In the genomic region with DNA sequence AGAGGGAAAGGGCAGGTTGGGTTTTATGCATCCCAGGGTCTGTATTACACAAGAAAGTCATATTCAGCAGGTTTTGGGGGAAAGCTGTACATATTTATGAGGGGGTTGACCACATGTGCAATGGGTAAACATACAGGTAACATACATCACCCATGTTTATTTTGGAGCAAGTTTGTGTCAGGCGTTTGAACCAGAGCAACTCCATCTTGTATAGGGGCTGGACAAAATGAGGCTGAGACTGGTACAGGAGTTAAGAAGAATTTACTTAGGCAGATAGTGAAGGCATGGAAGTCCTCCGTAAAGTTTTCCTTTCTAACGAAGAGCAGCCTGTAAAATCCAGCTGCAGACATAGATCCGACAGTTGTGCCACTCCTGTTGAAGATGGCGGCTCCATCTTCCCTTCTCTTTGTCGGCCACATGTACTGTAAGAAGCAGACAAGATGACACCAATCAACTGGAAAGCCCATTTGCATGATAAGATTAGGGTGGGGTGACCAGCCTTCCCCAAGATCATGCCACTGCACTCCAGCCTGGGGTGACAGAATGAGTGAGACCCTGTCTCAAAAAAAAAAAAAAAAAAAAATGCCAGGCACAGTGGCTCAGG, we compare ENCODE assay signal across 1 cellular context.
A peak's percentile ranks its signal among the peaks of the same experiment; 100 is the strongest.
TF ChIP-seq lines count a peak whose summit lies in the region.

No MANE protein-coding gene starts in this region.

TF ChIP-seq in K562, 482 proteins besides CTCF, POLR2A, EP300 and RAD21 (continued from another document and continues in another):
- TF ChIP-seq, protein P1, sequence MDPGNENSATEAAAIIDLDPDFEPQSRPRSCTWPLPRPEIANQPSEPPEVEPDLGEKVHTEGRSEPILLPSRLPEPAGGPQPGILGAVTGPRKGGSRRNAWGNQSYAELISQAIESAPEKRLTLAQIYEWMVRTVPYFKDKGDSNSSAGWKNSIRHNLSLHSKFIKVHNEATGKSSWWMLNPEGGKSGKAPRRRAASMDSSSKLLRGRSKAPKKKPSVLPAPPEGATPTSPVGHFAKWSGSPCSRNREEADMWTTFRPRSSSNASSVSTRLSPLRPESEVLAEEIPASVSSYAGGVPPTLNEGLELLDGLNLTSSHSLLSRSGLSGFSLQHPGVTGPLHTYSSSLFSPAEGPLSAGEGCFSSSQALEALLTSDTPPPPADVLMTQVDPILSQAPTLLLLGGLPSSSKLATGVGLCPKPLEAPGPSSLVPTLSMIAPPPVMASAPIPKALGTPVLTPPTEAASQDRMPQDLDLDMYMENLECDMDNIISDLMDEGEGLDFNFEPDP (CRISPR knock-in tag; IDR thresholded peaks at IDR 0.05) = peak; percentile 92
- TF ChIP-seq IFI16 (CRISPR knock-in tag; IDR thresholded peaks at IDR 0.05) (peak; percentile 93), TAF15 (IDR thresholded peaks at IDR 0.05; ENCODE audit: low read depth, low read length) (no peak), NONO (IDR thresholded peaks at IDR 0.05; ENCODE audit: low read depth in 2 of 2, low read length in 1 of 2) (no peak), COPS2 (conservative IDR thresholded peaks at IDR 0.05) (no peak), SREBF1 (IDR thresholded peaks at IDR 0.05; ENCODE audit: borderline replicate concordance, low read depth, low read length) (no peak), ZNF212 (CRISPR knock-in tag; IDR thresholded peaks at IDR 0.05) (peak; percentile 75; the same call in 1 of the 2 replicates), SIN3B (IDR thresholded peaks at IDR 0.05; ENCODE audit: low read depth) (no peak), ZNF121 (CRISPR knock-in tag; conservative IDR thresholded peaks at IDR 0.05) (no peak), HNRNPH1 (optimal IDR thresholded peaks at IDR 0.05; ENCODE audit: low read depth, low read length) (no peak), ZNF23 (CRISPR knock-in tag; IDR thresholded peaks at IDR 0.05) (peak; percentile 85), ETV6 (IDR thresholded peaks at IDR 0.05; ENCODE audit: borderline replicate concordance in 1 of 2, low read depth in 2 of 2, low read length in 1 of 2) (no peak), ETV6 (CRISPR knock-in tag; IDR thresholded peaks at IDR 0.05; ENCODE audit: borderline replicate concordance) (no peak), ZNF668 (CRISPR knock-in tag; IDR thresholded peaks at IDR 0.05) (peak; percentile 99), TOE1 (IDR thresholded peaks at IDR 0.05; ENCODE audit: borderline replicate concordance) (no peak), TOE1 (CRISPR knock-in tag; IDR thresholded peaks at IDR 0.05; ENCODE audit: borderline replicate concordance, low read depth) (no peak), ZNF408 (CRISPR knock-in tag; IDR thresholded peaks at IDR 0.05; ENCODE audit: low read depth) (no peak), SIN3A (IDR thresholded peaks at IDR 0.05; ENCODE audit: borderline replicate concordance in 2 of 2, control insufficient read depth in 1 of 2, low read depth in 2 of 2, low read length in 2 of 2) (no peak), CXXC5 (CRISPR knock-in tag; IDR thresholded peaks at IDR 0.05) (peak; percentile 88), ILK (tag; IDR thresholded peaks at IDR 0.05; ENCODE audit: borderline replicate concordance, low read depth) (peak; percentile 82), ZNF347 (CRISPR knock-in tag; IDR thresholded peaks at IDR 0.05; ENCODE audit: low read depth) (peak; percentile 78; the same call in 1 of the 2 replicates), ZNF79 (CRISPR knock-in tag; IDR thresholded peaks at IDR 0.05; ENCODE audit: low read depth) (peak; percentile 91), MTF1 (CRISPR knock-in tag; IDR thresholded peaks at IDR 0.05; ENCODE audit: borderline replicate concordance) (peak; percentile 95), RFX7 (CRISPR knock-in tag; IDR thresholded peaks at IDR 0.05) (peak; percentile 60; the same call in 1 of the 2 replicates), ELF4 (CRISPR knock-in tag; IDR thresholded peaks at IDR 0.05) (peak; percentile 85; the same call in 1 of the 2 replicates), CBFA2T2 (conservative IDR thresholded peaks at IDR 0.05) (no peak), E2F3 (CRISPR knock-in tag; IDR thresholded peaks at IDR 0.05) (peak; percentile 95), NR2C2 (CRISPR knock-in tag; IDR thresholded peaks at IDR 0.05) (no peak), NR2C2 (tag; IDR thresholded peaks at IDR 0.05) (peak; percentile 50; the same call in 1 of the 2 replicates), CAMTA2 (CRISPR knock-in tag; conservative IDR thresholded peaks at IDR 0.05) (peak; percentile 86; the same call in 1 of the 2 replicates), KAT7 (CRISPR knock-in tag; IDR thresholded peaks at IDR 0.05; ENCODE audit: borderline replicate concordance) (no peak), ADNP (tag; IDR thresholded peaks at IDR 0.05) (no peak), NFIX (CRISPR knock-in tag; IDR thresholded peaks at IDR 0.05; ENCODE audit: low read depth) (0 out of 2 replicates have a peak, but pooled peaks have one; percentile 6), ZNF780A (CRISPR knock-in tag; IDR thresholded peaks at IDR 0.05) (no peak), GTF2A2 (tag; IDR thresholded peaks at IDR 0.05) (peak; percentile 89), HDAC2 (IDR thresholded peaks at IDR 0.05) (no peak), ZNF583 (CRISPR knock-in tag; IDR thresholded peaks at IDR 0.05) (peak; percentile 97)
- TF ChIP-seq, protein P2, sequence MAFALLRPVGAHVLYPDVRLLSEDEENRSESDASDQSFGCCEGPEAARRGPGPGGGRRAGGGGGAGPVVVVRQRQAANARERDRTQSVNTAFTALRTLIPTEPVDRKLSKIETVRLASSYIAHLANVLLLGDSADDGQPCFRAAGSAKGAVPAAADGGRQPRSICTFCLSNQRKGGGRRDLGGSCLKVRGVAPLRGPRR (CRISPR knock-in tag; IDR thresholded peaks at IDR 0.05) = peak; percentile 94
- TF ChIP-seq, protein P3, sequence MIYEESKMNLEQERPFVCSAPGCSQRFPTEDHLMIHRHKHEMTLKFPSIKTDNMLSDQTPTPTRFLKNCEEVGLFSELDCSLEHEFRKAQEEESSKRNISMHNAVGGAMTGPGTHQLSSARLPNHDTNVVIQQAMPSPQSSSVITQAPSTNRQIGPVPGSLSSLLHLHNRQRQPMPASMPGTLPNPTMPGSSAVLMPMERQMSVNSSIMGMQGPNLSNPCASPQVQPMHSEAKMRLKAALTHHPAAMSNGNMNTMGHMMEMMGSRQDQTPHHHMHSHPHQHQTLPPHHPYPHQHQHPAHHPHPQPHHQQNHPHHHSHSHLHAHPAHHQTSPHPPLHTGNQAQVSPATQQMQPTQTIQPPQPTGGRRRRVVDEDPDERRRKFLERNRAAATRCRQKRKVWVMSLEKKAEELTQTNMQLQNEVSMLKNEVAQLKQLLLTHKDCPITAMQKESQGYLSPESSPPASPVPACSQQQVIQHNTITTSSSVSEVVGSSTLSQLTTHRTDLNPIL (CRISPR knock-in tag; IDR thresholded peaks at IDR 0.05) = peak; percentile 83; the same call in 1 of the 2 replicates
- TF ChIP-seq, protein P4, sequence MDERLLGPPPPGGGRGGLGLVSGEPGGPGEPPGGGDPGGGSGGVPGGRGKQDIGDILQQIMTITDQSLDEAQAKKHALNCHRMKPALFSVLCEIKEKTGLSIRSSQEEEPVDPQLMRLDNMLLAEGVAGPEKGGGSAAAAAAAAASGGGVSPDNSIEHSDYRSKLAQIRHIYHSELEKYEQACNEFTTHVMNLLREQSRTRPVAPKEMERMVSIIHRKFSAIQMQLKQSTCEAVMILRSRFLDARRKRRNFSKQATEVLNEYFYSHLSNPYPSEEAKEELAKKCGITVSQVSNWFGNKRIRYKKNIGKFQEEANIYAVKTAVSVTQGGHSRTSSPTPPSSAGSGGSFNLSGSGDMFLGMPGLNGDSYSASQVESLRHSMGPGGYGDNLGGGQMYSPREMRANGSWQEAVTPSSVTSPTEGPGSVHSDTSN (CRISPR knock-in tag; IDR thresholded peaks at IDR 0.05; ENCODE audit: low read depth) = no peak
- TF ChIP-seq, protein P4 (tag; conservative IDR thresholded peaks at IDR 0.05; ENCODE audit: low read depth) = peak; percentile 43; the same call in 1 of the 2 replicates
- TF ChIP-seq, protein P5, sequence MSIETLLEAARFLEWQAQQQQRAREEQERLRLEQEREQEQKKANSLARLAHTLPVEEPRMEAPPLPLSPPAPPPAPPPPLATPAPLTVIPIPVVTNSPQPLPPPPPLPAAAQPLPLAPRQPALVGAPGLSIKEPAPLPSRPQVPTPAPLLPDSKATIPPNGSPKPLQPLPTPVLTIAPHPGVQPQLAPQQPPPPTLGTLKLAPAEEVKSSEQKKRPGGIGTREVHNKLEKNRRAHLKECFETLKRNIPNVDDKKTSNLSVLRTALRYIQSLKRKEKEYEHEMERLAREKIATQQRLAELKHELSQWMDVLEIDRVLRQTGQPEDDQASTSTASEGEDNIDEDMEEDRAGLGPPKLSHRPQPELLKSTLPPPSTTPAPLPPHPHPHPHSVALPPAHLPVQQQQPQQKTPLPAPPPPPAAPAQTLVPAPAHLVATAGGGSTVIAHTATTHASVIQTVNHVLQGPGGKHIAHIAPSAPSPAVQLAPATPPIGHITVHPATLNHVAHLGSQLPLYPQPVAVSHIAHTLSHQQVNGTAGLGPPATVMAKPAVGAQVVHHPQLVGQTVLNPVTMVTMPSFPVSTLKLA (conservative IDR thresholded peaks at IDR 0.05) = no peak
- TF ChIP-seq, protein P6, sequence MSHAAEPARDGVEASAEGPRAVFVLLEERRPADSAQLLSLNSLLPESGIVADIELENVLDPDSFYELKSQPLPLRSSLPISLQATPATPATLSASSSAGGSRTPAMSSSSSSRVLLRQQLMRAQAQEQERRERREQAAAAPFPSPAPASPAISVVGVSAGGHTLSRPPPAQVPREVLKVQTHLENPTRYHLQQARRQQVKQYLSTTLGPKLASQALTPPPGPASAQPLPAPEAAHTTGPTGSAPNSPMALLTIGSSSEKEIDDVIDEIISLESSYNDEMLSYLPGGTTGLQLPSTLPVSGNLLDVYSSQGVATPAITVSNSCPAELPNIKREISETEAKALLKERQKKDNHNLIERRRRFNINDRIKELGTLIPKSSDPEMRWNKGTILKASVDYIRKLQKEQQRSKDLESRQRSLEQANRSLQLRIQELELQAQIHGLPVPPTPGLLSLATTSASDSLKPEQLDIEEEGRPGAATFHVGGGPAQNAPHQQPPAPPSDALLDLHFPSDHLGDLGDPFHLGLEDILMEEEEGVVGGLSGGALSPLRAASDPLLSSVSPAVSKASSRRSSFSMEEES (CRISPR knock-in tag; IDR thresholded peaks at IDR 0.05) = peak; percentile 53
- TF ChIP-seq, protein P7, sequence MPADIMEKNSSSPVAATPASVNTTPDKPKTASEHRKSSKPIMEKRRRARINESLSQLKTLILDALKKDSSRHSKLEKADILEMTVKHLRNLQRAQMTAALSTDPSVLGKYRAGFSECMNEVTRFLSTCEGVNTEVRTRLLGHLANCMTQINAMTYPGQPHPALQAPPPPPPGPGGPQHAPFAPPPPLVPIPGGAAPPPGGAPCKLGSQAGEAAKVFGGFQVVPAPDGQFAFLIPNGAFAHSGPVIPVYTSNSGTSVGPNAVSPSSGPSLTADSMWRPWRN (IDR thresholded peaks at IDR 0.05; ENCODE audit: low read depth) = no peak
- TF ChIP-seq, protein P8, sequence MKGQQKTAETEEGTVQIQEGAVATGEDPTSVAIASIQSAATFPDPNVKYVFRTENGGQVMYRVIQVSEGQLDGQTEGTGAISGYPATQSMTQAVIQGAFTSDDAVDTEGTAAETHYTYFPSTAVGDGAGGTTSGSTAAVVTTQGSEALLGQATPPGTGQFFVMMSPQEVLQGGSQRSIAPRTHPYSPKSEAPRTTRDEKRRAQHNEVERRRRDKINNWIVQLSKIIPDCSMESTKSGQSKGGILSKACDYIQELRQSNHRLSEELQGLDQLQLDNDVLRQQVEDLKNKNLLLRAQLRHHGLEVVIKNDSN (CRISPR knock-in tag; IDR thresholded peaks at IDR 0.05) = no peak
- TF ChIP-seq, protein P9, sequence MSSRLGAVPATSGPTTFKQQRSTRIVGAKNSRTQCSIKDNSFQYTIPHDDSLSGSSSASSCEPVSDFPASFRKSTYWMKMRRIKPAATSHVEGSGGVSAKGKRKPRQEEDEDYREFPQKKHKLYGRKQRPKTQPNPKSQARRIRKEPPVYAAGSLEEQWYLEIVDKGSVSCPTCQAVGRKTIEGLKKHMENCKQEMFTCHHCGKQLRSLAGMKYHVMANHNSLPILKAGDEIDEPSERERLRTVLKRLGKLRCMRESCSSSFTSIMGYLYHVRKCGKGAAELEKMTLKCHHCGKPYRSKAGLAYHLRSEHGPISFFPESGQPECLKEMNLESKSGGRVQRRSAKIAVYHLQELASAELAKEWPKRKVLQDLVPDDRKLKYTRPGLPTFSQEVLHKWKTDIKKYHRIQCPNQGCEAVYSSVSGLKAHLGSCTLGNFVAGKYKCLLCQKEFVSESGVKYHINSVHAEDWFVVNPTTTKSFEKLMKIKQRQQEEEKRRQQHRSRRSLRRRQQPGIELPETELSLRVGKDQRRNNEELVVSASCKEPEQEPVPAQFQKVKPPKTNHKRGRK (tag; IDR thresholded peaks at IDR 0.05) = no peak
- TF ChIP-seq, protein P10, sequence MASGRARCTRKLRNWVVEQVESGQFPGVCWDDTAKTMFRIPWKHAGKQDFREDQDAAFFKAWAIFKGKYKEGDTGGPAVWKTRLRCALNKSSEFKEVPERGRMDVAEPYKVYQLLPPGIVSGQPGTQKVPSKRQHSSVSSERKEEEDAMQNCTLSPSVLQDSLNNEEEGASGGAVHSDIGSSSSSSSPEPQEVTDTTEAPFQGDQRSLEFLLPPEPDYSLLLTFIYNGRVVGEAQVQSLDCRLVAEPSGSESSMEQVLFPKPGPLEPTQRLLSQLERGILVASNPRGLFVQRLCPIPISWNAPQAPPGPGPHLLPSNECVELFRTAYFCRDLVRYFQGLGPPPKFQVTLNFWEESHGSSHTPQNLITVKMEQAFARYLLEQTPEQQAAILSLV (tag; IDR thresholded peaks at IDR 0.05) = peak; percentile 95
- TF ChIP-seq, protein P11, sequence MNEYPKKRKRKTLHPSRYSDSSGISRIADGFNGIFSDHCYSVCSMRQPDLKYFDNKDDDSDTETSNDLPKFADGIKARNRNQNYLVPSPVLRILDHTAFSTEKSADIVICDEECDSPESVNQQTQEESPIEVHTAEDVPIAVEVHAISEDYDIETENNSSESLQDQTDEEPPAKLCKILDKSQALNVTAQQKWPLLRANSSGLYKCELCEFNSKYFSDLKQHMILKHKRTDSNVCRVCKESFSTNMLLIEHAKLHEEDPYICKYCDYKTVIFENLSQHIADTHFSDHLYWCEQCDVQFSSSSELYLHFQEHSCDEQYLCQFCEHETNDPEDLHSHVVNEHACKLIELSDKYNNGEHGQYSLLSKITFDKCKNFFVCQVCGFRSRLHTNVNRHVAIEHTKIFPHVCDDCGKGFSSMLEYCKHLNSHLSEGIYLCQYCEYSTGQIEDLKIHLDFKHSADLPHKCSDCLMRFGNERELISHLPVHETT (CRISPR knock-in tag; conservative IDR thresholded peaks at IDR 0.05 in 1 of 2, IDR thresholded peaks at IDR 0.05 in 1 of 2) = peak in 1 of 2 experiments; percentile 88; a peak in 2 of 4 replicates
